Comparison of ENCODE assay signal across 9 cellular contexts in genomic region chr20:59835448-59836395, GRCh38.
DNase-seq lines count a peak whose midpoint lies in the region; ATAC-seq and TF ChIP-seq lines count a peak whose summit lies in the region.
"Had no signal": no experiment of that assay in that cellular context is flagged by ENCODE, and none has a peak within 500 bp of the region (broad histone marks: within the 10 kb centered on the region; RNA-seq: fewer than 3 reads in every experiment).

No MANE protein-coding gene starts in this region.

- H3K27ac ChIP-seq in Peyer's patch = peak overlapping the region in 3 of 4 donors; percentile 37 to 57 (median 38)

- H3K36me3 Mint-ChIP-seq in activated naive CD4-positive, alpha-beta T cell treated with anti-CD3 and anti-CD28 coated beads, Interleukin-2, amount 50 U/mL, for 72 hours = no peaks in the 10 kb centered on the region
- no peaks in the 10 kb centered on the region for H3K36me3 Mint-ChIP-seq in effector memory CD8-positive, alpha-beta T cell (ENCODE audit: insufficient read depth)

- H3K36me3 ChIP-seq in Peyer's patch = no peaks in the 10 kb centered on the region

- TF ChIP-seq POLR2A in Peyer's patch (IDR thresholded peaks at IDR 0.05) = peak; percentile 66 to 73

- H3K27ac Mint-ChIP-seq in activated naive CD4-positive, alpha-beta T cell treated with anti-CD3 and anti-CD28 coated beads, Interleukin-2, amount 50 U/mL, for 72 hours = no peak overlapping the region
- no peak overlapping the region for H3K27ac Mint-ChIP-seq in effector memory CD8-positive, alpha-beta T cell

- H3K27me3 ChIP-seq in Peyer's patch = no peaks in the 10 kb centered on the region

- DNase-seq in Peyer's patch (peak in 2 of 3 donors; percentile 78 to 79), foreskin melanocyte (peak; percentile 56), posterior cingulate gyrus (peak in 6 of 10 donors; percentile 37 to 90 (median 58))
- DNase-seq in activated naive CD4-positive, alpha-beta T cell treated with anti-CD3 and anti-CD28 coated beads, Interleukin-2, amount 50 U/mL, for 72 hours (ENCODE audit: low spot score in 2 of 2) = no peak
- DNase-seq in effector memory CD8-positive, alpha-beta T cell = no peak

- TF ChIP-seq CTCF in Peyer's patch (IDR thresholded peaks at IDR 0.05) = no peak

- no peaks in the 10 kb centered on the region for H3K4me1 Mint-ChIP-seq in effector memory CD8-positive, alpha-beta T cell (ENCODE audit: low read depth in 2 of 2)

- no peaks in the 10 kb centered on the region for H3K9me3 ChIP-seq in Peyer's patch

- H3K4me3 ChIP-seq in Peyer's patch = peak overlapping the region in 3 of 4 donors; percentile 4 to 48 (median 39)

- no peak overlapping the region for H3K4me3 Mint-ChIP-seq in effector memory CD8-positive, alpha-beta T cell

- intact Hi-C loops in posterior cingulate gyrus (cut with DNase I) = no loop called here

- ATAC-seq in GM21723 (IDR thresholded peaks at IDR 0.05; ENCODE audit: unreplicated experiment) = peak; percentile 58
- no peak for ATAC-seq in activated naive CD4-positive, alpha-beta T cell treated with anti-CD3 and anti-CD28 coated beads, Interleukin-2, amount 50 U/mL, for 72 hours
- ATAC-seq in GM18511 (IDR thresholded peaks at IDR 0.05; ENCODE audit: unreplicated experiment) = no peak
- ATAC-seq in HG02642 (IDR thresholded peaks at IDR 0.05; ENCODE audit: poor library complexity, unreplicated experiment) = no peak
- ATAC-seq in effector memory CD8-positive, alpha-beta T cell (replicated peaks) = no peak
- ATAC-seq: HCT116 had no signal

- H3K9me3 Mint-ChIP-seq in activated naive CD4-positive, alpha-beta T cell treated with anti-CD3 and anti-CD28 coated beads, Interleukin-2, amount 50 U/mL, for 72 hours = no peaks in the 10 kb centered on the region
- no peaks in the 10 kb centered on the region for H3K9me3 Mint-ChIP-seq in effector memory CD8-positive, alpha-beta T cell

- H3K4me1 ChIP-seq in Peyer's patch = peaks cover 0 to 24% (median 0%) of the 10 kb centered on the region in 4 donors

- H3K27me3 Mint-ChIP-seq in effector memory CD8-positive, alpha-beta T cell = peaks cover 21 to 44% of the 10 kb centered on the region in 2 donors

Comparison
In these comparisons a context has a peak if more than half of its experiments do, and no peak if none do; other contexts are left out.
1. DNase-seq: peak in Peyer's patch (2 of 3), foreskin melanocyte (single experiment) and posterior cingulate gyrus (6 of 10); none in activated naive CD4-positive, alpha-beta T cell treated with anti-CD3 and anti-CD28 coated beads, Interleukin-2, amount 50 U/mL, for 72 hours (0 of 2) and effector memory CD8-positive, alpha-beta T cell (0 of 3).